In genomic region chr18:44721748-44722147, GRCh38 we compare ENCODE assay signal across 8 cellular contexts. TPM values are rescaled to one million over a fixed set of nuclear protein-coding genes. Genes with fewer than 3 reads are reported as not detected.
A peak's percentile ranks its signal among the peaks of the same experiment; 100 is the strongest.
DNase-seq lines count a peak whose midpoint lies in the region; ATAC-seq lines count a peak whose summit lies in the region.
"Not testable (repeated sequence)": the region's sequence is repeated elsewhere in the genome, so short reads cannot be mapped to it uniquely, and the experiment has no call there.

No MANE protein-coding gene starts in this region.

- not testable (repeated sequence) for DNase-seq in CD4-positive, CD25-positive, alpha-beta regulatory T cell; immature natural killer cell
- peak; percentile 44 for DNase-seq in NCI-H82 treated with DMSO at 0.1 percent for 48 hours (lab: John Stamatoyannopoulos, UW; ENCODE audit: unreplicated experiment)

- H3K27me3 ChIP-seq in CD4-positive, CD25-positive, alpha-beta regulatory T cell (ENCODE audit: control insufficient read depth, insufficient read depth, low read length), result not testable (repeated sequence)

- H3K4me1 Mint-ChIP-seq in CD4-positive, CD25-positive, alpha-beta regulatory T cell, result peaks cover 33 to 57% (median 46%) of the 10 kb centered on the region in 4 donors
- H3K4me1 Mint-ChIP-seq in immature natural killer cell, result peaks cover 58 to 84% of the 10 kb centered on the region in 2 donors

- not testable (repeated sequence) for H3K36me3 ChIP-seq in CD4-positive, CD25-positive, alpha-beta regulatory T cell (ENCODE audit: control insufficient read depth, insufficient read depth, low read length)

- not testable (repeated sequence) for H3K27me3 Mint-ChIP-seq in CD4-positive, CD25-positive, alpha-beta regulatory T cell; immature natural killer cell (ENCODE audit: low read depth in 3 of 3)

- not testable (repeated sequence) for H3K4me3 Mint-ChIP-seq in CD4-positive, CD25-positive, alpha-beta regulatory T cell; immature natural killer cell

- not testable (repeated sequence) for ATAC-seq in CD4-positive, CD25-positive, alpha-beta regulatory T cell (ENCODE audit: low read depth in 2 of 2)
- peak; percentile 35 for ATAC-seq in GM18520 (IDR thresholded peaks at IDR 0.05; ENCODE audit: unreplicated experiment)
- peak; percentile 45 for ATAC-seq in GM19395 (IDR thresholded peaks at IDR 0.05; ENCODE audit: unreplicated experiment)
- ATAC-seq in GM21737 (IDR thresholded peaks at IDR 0.05; ENCODE audit: unreplicated experiment), result peak; percentile 42
- peak; percentile 26 for ATAC-seq in HG02970 (IDR thresholded peaks at IDR 0.05; ENCODE audit: low FRiP score, unreplicated experiment)
- peak; percentile 34 for ATAC-seq in HG03432 (IDR thresholded peaks at IDR 0.05; ENCODE audit: unreplicated experiment)

- peaks cover 32% of the 10 kb centered on the region for H3K4me1 ChIP-seq in CD4-positive, CD25-positive, alpha-beta regulatory T cell (ENCODE audit: control insufficient read depth, insufficient read depth, low read length, poor library complexity, severe bottlenecking)

- H3K4me3 ChIP-seq in CD4-positive, CD25-positive, alpha-beta regulatory T cell (ENCODE audit: low read depth, low read length), result not testable (repeated sequence)

- not testable (repeated sequence) for H3K9me3 Mint-ChIP-seq in CD4-positive, CD25-positive, alpha-beta regulatory T cell; immature natural killer cell

- H3K36me3 Mint-ChIP-seq in CD4-positive, CD25-positive, alpha-beta regulatory T cell, result not testable (repeated sequence)
- peaks cover 10 to 19% (median 11%) of the 10 kb centered on the region in 3 donors for H3K36me3 Mint-ChIP-seq in immature natural killer cell

- not testable (repeated sequence) for H3K9me3 ChIP-seq in CD4-positive, CD25-positive, alpha-beta regulatory T cell (ENCODE audit: control insufficient read depth in 2 of 2, low read length in 2 of 2)

- H3K27ac ChIP-seq in CD4-positive, CD25-positive, alpha-beta regulatory T cell (ENCODE audit: insufficient read depth, low read length, poor library complexity, severe bottlenecking), result not testable (repeated sequence)

- H3K27ac Mint-ChIP-seq in CD4-positive, CD25-positive, alpha-beta regulatory T cell, result peak overlapping the region; percentile 1 to 78 (median 21)
- peak overlapping the region in 4 of 6 donors; percentile 15 to 73 (median 33) for H3K27ac Mint-ChIP-seq in immature natural killer cell

RNA-seq across cellular contexts. Expression of gene SETBP1, which starts 41.1 kb away (rescaled TPM):
- 1.6 TPM for total RNA-seq in CD4-positive, CD25-positive, alpha-beta regulatory T cell
- under 1 TPM in 2 of 4 donors, not detected in 2; 0.32 to 0.38 TPM for polyA plus RNA-seq in CD4-positive, CD25-positive, alpha-beta regulatory T cell
- 1 to 10 TPM in 2 of 3 donors, not detected in 1; 1.2 to 4.3 TPM for polyA plus RNA-seq in immature natural killer cell
